Comparison of ENCODE assay signal across 17 cellular contexts in the genomic region with DNA sequence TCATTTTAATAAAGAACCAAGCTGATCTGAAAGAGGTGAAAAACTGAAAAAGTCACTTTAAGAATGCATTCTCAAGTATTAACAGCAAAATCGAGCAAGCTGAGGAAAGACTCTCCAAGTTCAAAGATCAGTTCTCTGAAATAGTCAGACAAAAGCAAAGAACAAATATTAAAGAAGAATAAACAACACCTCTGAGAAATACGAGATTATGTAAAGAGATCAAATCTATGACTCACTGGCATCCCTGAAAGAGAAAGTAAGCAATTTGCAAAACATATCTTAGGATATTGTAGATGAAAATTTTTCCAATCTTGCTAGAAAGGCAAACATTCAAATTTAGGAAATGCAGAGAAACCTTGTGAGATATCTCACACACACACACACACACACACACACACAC.
"Had no signal": no experiment of that assay in that cellular context is flagged by ENCODE, and none has a peak within 500 bp of the region (broad histone marks: within the 10 kb centered on the region; RNA-seq: fewer than 3 reads in every experiment).

No MANE protein-coding gene starts in this region.

- H3K4me3 Mint-ChIP-seq: activated naive CD4-positive, alpha-beta T cell treated with anti-CD3 and anti-CD28 coated beads, Interleukin-2, amount 50 U/mL, for 24 hours; memory B cell; nephron progenitor cell; stimulated activated naive CD8-positive, alpha-beta T cell treated with anti-CD3 and anti-CD28 coated beads, Interleukin-15, Interleukin-2, amounts not matched to agents 100 ng/mL and 50 ng/mL, for 24 hours had no signal

- H3K4me3 ChIP-seq: dorsolateral prefrontal cortex, esophagus squamous epithelium, gastroesophageal sphincter, left ventricle myocardium inferior, testis had no signal

- H3K4me1 Mint-ChIP-seq: activated naive CD4-positive, alpha-beta T cell treated with anti-CD3 and anti-CD28 coated beads, Interleukin-2, amount 50 U/mL, for 24 hours; memory B cell; nephron progenitor cell had no signal

- H3K27me3 ChIP-seq: brain microvascular endothelial cell, esophagus squamous epithelium, gastroesophageal sphincter, testis had no signal

- H3K79me2 ChIP-seq: parathyroid adenoma had no signal

- ATAC-seq: gastroesophageal sphincter had no signal

- H3K27ac ChIP-seq: brain microvascular endothelial cell, dorsolateral prefrontal cortex, esophagus squamous epithelium, gastroesophageal sphincter, left ventricle myocardium inferior, parathyroid adenoma, testis had no signal

- H3K27me3 Mint-ChIP-seq: activated naive CD4-positive, alpha-beta T cell treated with anti-CD3 and anti-CD28 coated beads, Interleukin-2, amount 50 U/mL, for 24 hours; memory B cell; stimulated activated naive CD8-positive, alpha-beta T cell treated with anti-CD3 and anti-CD28 coated beads, Interleukin-15, Interleukin-2, amounts not matched to agents 100 ng/mL and 50 ng/mL, for 24 hours had no signal

- H3K36me3 Mint-ChIP-seq: activated naive CD4-positive, alpha-beta T cell treated with anti-CD3 and anti-CD28 coated beads, Interleukin-2, amount 50 U/mL, for 24 hours; memory B cell had no signal

- H3K27ac Mint-ChIP-seq: activated naive CD4-positive, alpha-beta T cell treated with anti-CD3 and anti-CD28 coated beads, Interleukin-2, amount 50 U/mL, for 24 hours; memory B cell; nephron progenitor cell; stimulated activated naive CD8-positive, alpha-beta T cell treated with anti-CD3 and anti-CD28 coated beads, Interleukin-15, Interleukin-2, amounts not matched to agents 100 ng/mL and 50 ng/mL, for 24 hours had no signal

- H3K36me3 ChIP-seq: brain microvascular endothelial cell, esophagus squamous epithelium, gastroesophageal sphincter, left ventricle myocardium inferior had no signal

- H2AFZ ChIP-seq: parathyroid adenoma had no signal

- H3K9me3 ChIP-seq: testis had no signal

- DNase-seq: activated CD4-positive, alpha-beta T cell treated with anti-CD3 and anti-CD28 coated beads, Interleukin-2, amount 50 U/mL, for 4 hours; activated CD4-positive, CD25-positive, alpha-beta regulatory T cell treated with anti-CD3 and anti-CD28 coated beads, Interleukin-2, amount 50 U/mL, for 72 hours; activated T-cell treated with anti-CD3 and anti-CD28 coated beads, Interleukin-2, amount 50 U/mL, for 1 hour; amygdala; dorsolateral prefrontal cortex; esophagus squamous epithelium; left ventricle myocardium inferior; nephron progenitor cell; stimulated activated CD4-positive, alpha-beta T cell treated with anti-CD3 and anti-CD28 coated beads, Interleukin-15, amount 100 ng/mL, for 24 hours; stimulated activated CD4-positive, alpha-beta T cell treated with anti-CD3 and anti-CD28 coated beads, Interleukin-4, amount 100 ng/mL, for 24 hours; testis had no signal

- H3K4me1 ChIP-seq: esophagus squamous epithelium, gastroesophageal sphincter, left ventricle myocardium inferior, parathyroid adenoma, testis had no signal
